ENCODE assay signal across 20 cellular contexts in genomic region chr5:157469073-157469472, GRCh38. TPM values are rescaled to one million over a fixed set of nuclear protein-coding genes. Genes with fewer than 3 reads are reported as not detected.
DNase-seq lines count a peak whose midpoint lies in the region; ATAC-seq and TF ChIP-seq lines count a peak whose summit lies in the region.
"Had no signal": no experiment of that assay in that cellular context is flagged by ENCODE, and none has a peak within 500 bp of the region (broad histone marks: within the 10 kb centered on the region; RNA-seq: fewer than 3 reads in every experiment).

No MANE protein-coding gene starts in this region.

- H3K9me2 ChIP-seq in HCT116 (ENCODE audit: insufficient read depth) (no peaks in the 10 kb centered on the region), OCI-LY7 (ENCODE audit: insufficient read depth, low read length) (no peaks in the 10 kb centered on the region)

- TF ChIP-seq CTCF in GM12865 (IDR thresholded peaks at IDR 0.05; ENCODE audit: insufficient read depth, low read depth, low read length, missing control alignments): peak; percentile 14
- TF ChIP-seq CTCF in HCT116 (IDR thresholded peaks at IDR 0.05 in 2 of 3, conservative IDR thresholded peaks at IDR 0.05 in 1 of 3; ENCODE audit: borderline replicate concordance in 1 of 3, insufficient read depth in 1 of 3, low read depth in 2 of 3, low read length in 2 of 3): 0 out of 6 replicates have a peak, but pooled peaks of 1 of the 3 experiments have one; percentile 8
- TF ChIP-seq CTCF in OCI-LY7 (conservative IDR thresholded peaks at IDR 0.05; ENCODE audit: low read length): peak; percentile 68

- no peak overlapping the region for H3K4me3 ChIP-seq in GM12865 (ENCODE audit: low read depth, low read length)
- H3K4me3 ChIP-seq in HCT116 (replicated peaks in 1 of 2; ENCODE audit: low read depth in 1 of 2, low read length in 2 of 2): no peak overlapping the region
- H3K4me3 ChIP-seq in OCI-LY7 (ENCODE audit: low read depth, low read length, poor library complexity, severe bottlenecking): no peak overlapping the region
- no peak overlapping the region for H3K4me3 ChIP-seq in stomach smooth muscle (ENCODE audit: low read length in 2 of 2)

- H3K36me3 ChIP-seq in HCT116 (ENCODE audit: control insufficient read depth in 1 of 2, insufficient read depth in 2 of 2, low read length in 2 of 2): no peaks in the 10 kb centered on the region
- H3K36me3 ChIP-seq in OCI-LY7 (ENCODE audit: insufficient read depth, low read length): no peaks in the 10 kb centered on the region
- H3K36me3 ChIP-seq in stomach smooth muscle (ENCODE audit: control insufficient read depth in 2 of 2, insufficient read depth in 2 of 2, low read length in 2 of 2): peaks cover 33 to 48% of the 10 kb centered on the region in 2 donors
- H3K36me3 ChIP-seq: BE2C had no signal

- ATAC-seq in HCT116 (no peak), HG02840 (IDR thresholded peaks at IDR 0.05; ENCODE audit: low FRiP score, unreplicated experiment) (no peak)
- ATAC-seq: T-cell had no signal

- DNase-seq in GM12865 (ENCODE audit: low read depth): peak; percentile 21
- no peak for DNase-seq in HCT116 (ENCODE audit: low read depth, low spot score)
- no peak for DNase-seq in OCI-LY7 (ENCODE audit: low spot score)
- no peak for DNase-seq in DMS53 (lab: John Stamatoyannopoulos, UW)
- DNase-seq in DMS153 (lab: John Stamatoyannopoulos, UW): no peak
- no peak for DNase-seq in NCI-H2081 (lab: John Stamatoyannopoulos, UW)
- DNase-seq: BE2C; Calu3; CD4-positive, alpha-beta memory T cell; GDM1; HCEC 1CT; Kasumi-1; NCI-H1105 treated with DMSO at 0.1 percent for 48 hours; NCI-H1694 treated with DMSO at 0.1 percent for 48 hours; NCI-H526 treated with DMSO at 0.1 percent for 48 hours; T-cell; T1000 had no signal

- H4K20me1 ChIP-seq in HCT116 (ENCODE audit: insufficient read depth) (no peaks in the 10 kb centered on the region), OCI-LY7 (ENCODE audit: insufficient read depth, low read length) (no peaks in the 10 kb centered on the region)

- TF ChIP-seq POLR2A in HCT116 (IDR thresholded peaks at IDR 0.05; ENCODE audit: borderline replicate concordance, extremely low read depth, insufficient read depth, insufficient read length): no peak

- intact Hi-C loops in HCT116 (cut with micrococcal nuclease) (no loop called here), OCI-LY7 (cut with micrococcal nuclease; ENCODE audit: unreplicated experiment) (no loop called here)

- no peak overlapping the region for H2AFZ ChIP-seq in HCT116 (ENCODE audit: low read depth, low read length, poor library complexity, severe bottlenecking)
- H2AFZ ChIP-seq in OCI-LY7 (ENCODE audit: low read length): no peak overlapping the region

- CTCF ChIA-PET in HCT116 (lab: Charles Lee) (interaction anchor here (1.4 to 1.9 kb wide), 2 partner anchors 33 to 37 kb away, joined by 3 to 6 read pairs; no protein-coding TSS in a partner anchor), OCI-LY7 (lab: Charles Lee; ENCODE audit: unreplicated experiment) (interaction anchor here (1.1 to 1.5 kb wide), 3 partner anchors 11 to 274 kb away, joined by 3 to 10 read pairs (median 4); no protein-coding TSS in a partner anchor)

- RAD21 ChIA-PET in HCT116 (lab: Charles Lee; ENCODE audit: low non-redundant PET in 1 of 2, low total read pairs in 2 of 2, uncharacterized antibody in 2 of 2, unreplicated experiment in 2 of 2): no interaction called here

- H3K9me3 ChIP-seq in HCT116 (ENCODE audit: control insufficient read depth in 1 of 2, insufficient read depth in 1 of 2, low read depth in 1 of 2, low read length in 2 of 2) (no peaks in the 10 kb centered on the region), OCI-LY7 (ENCODE audit: low read length) (no peaks in the 10 kb centered on the region), stomach smooth muscle (ENCODE audit: control insufficient read depth in 2 of 2, low read length in 2 of 2) (no peaks in the 10 kb centered on the region)
- H3K9me3 ChIP-seq: BE2C had no signal

- BruUV-seq in HCT116 (replicated peaks; lab: Mats Ljungman, UMichigan) (no TSS peak), OCI-LY7 (replicated peaks; lab: Mats Ljungman, UMichigan) (no TSS peak)

- H3K4me2 ChIP-seq in HCT116 (ENCODE audit: low read length): no peak overlapping the region
- H3K4me2 ChIP-seq in OCI-LY7 (ENCODE audit: low read length): no peak overlapping the region

- H3K27me3 ChIP-seq in HCT116 (ENCODE audit: insufficient read depth, low read length) (no peaks in the 10 kb centered on the region), stomach smooth muscle (ENCODE audit: control insufficient read depth in 1 of 2, insufficient read depth in 2 of 2, low read length in 2 of 2) (no peaks in the 10 kb centered on the region)
- H3K27me3 ChIP-seq: BE2C had no signal

- H3K9ac ChIP-seq in HCT116 (ENCODE audit: low read length) (no peak overlapping the region), stomach smooth muscle (ENCODE audit: low read length in 2 of 2) (no peak overlapping the region)

- POLR2A ChIA-PET in HCT116 (lab: Charles Lee) (no interaction called here), OCI-LY7 (lab: Charles Lee) (interaction anchor here (0.8 to 1.6 kb wide), 5 partner anchors 12 to 104 kb away, joined by 3 to 5 read pairs (median 4); no protein-coding TSS in a partner anchor)

- H3K79me2 ChIP-seq in HCT116 (ENCODE audit: insufficient read depth, low read length) (no peaks in the 10 kb centered on the region), OCI-LY7 (ENCODE audit: insufficient read depth, low read depth, low read length) (no peaks in the 10 kb centered on the region)

- peaks cover 17 to 26% of the 10 kb centered on the region in 2 experiments for H3K4me1 ChIP-seq in HCT116 (ENCODE audit: control insufficient read depth in 1 of 2, insufficient read depth in 2 of 2, low read length in 2 of 2)
- no peaks in the 10 kb centered on the region for H3K4me1 ChIP-seq in OCI-LY7 (ENCODE audit: insufficient read depth, low read length, poor library complexity, severe bottlenecking)
- H3K4me1 ChIP-seq in stomach smooth muscle (ENCODE audit: control insufficient read depth, insufficient read depth, low read length): peaks cover 25% of the 10 kb centered on the region
- H3K4me1 ChIP-seq: BE2C had no signal

- H3K27ac ChIP-seq in HCT116 (ENCODE audit: low read depth, low read length): no peak overlapping the region
- H3K27ac ChIP-seq in OCI-LY7 (ENCODE audit: low read depth, low read length, poor library complexity, severe bottlenecking): no peak overlapping the region
- H3K27ac ChIP-seq in stomach smooth muscle (ENCODE audit: low read length): peak overlapping the region; percentile 11

- TF ChIP-seq RAD21 in HCT116 (IDR thresholded peaks at IDR 0.05; ENCODE audit: low read depth): no peak

TF ChIP-seq in HCT116, 20 proteins besides CTCF, POLR2A, EP300 and RAD21 (continues in another document):
- TF ChIP-seq CBX3 (IDR thresholded peaks at IDR 0.05; ENCODE audit: low read depth): 0 out of 2 replicates have a peak, but pooled peaks have one; percentile 36
- no peak for TF ChIP-seq MAX (IDR thresholded peaks at IDR 0.05)
- TF ChIP-seq ZBTB33 (IDR thresholded peaks at IDR 0.05; ENCODE audit: extremely low read depth, insufficient replicate concordance, low read length): no peak
- no peak for TF ChIP-seq TCF7L2 (IDR thresholded peaks at IDR 0.05; ENCODE audit: borderline replicate concordance, extremely low read depth, insufficient read depth, insufficient read length)
- TF ChIP-seq SRF (IDR thresholded peaks at IDR 0.05; ENCODE audit: low read depth): no peak
- no peak for TF ChIP-seq ATF3 (IDR thresholded peaks at IDR 0.05)
- no peak for TF ChIP-seq EZH2phosphoT487 (IDR thresholded peaks at IDR 0.05; ENCODE audit: borderline replicate concordance)

RNA-seq across cellular contexts. Expression of gene NIPAL4, which starts 9.1 kb away (rescaled TPM):
- total RNA-seq in HCT116 (2021; ENCODE audit: unreplicated experiment) (0.12 TPM), OCI-LY7 (2022) (not detected in 2 replicates)
- 0.05 and 0.09 TPM in 2 replicates for polyA plus RNA-seq in HCT116 (2012)
- not detected in 2 replicates for total RNA-seq in OCI-LY7 (2014; rRNA removed; shearing (Covaris generic))
- total RNA-seq: CD4-positive, alpha-beta memory T cell; SK-MEL-5 had no signal
- polyA plus RNA-seq: CD4-positive, alpha-beta memory T cell had no signal
